8 cellular contexts compared by ENCODE assay signal in the genomic region with DNA sequence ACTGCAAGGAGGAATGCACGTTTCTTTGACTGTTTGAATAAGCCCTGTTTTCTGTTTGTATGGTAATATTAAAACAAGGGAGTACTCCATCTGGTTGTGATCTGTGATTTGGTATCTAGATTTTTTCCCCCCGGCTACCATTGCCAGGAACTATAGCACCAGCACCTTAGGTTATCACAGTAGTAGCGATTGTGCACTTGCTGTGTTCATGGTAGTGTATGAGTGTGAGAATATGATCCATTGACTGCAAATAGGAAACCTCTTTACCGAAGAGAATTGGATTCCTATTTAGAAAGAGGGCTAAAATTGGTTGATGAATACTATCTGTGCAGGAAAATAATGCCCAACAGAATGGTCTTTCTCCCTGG.
DNase-seq lines count a peak whose midpoint lies in the region; ATAC-seq and TF ChIP-seq lines count a peak whose summit lies in the region.

No MANE protein-coding gene starts in this region.

- H3F3A ChIP-seq in PC-3 (ENCODE audit: low read length, unreplicated experiment), result no peaks in the 10 kb centered on the region

- H4K20me1 ChIP-seq in PC-3 (ENCODE audit: low read length), result no peaks in the 10 kb centered on the region

- BruUV-seq in PC-3 (replicated peaks; lab: Mats Ljungman, UMichigan), result no TSS peak

- H3K27me3 Mint-ChIP-seq in T-helper 2 cell treated with Interferon-gamma antibody and Interleukin-4, amounts not matched to agents 5 μg/mL and 100 μg/mL, for 36 hours (ENCODE audit: low read depth), result peaks cover 54% of the 10 kb centered on the region
- H3K27me3 Mint-ChIP-seq in stimulated activated naive CD8-positive, alpha-beta T cell treated with anti-CD3 and anti-CD28 coated beads, Interleukin-15, amount 100 ng/mL, for 72 hours, result peaks cover 50% of the 10 kb centered on the region

- H3K4me3 ChIP-seq in PC-3 (ENCODE audit: low read length) (peak overlapping the region; percentile 60), right atrium auricular region (peak overlapping the region; percentile 59 to 61)

- no peak overlapping the region for H3K9ac ChIP-seq in PC-3 (ENCODE audit: low read length)

- H3K4me1 Mint-ChIP-seq in T-helper 2 cell treated with Interferon-gamma antibody and Interleukin-4, amounts not matched to agents 5 μg/mL and 100 μg/mL, for 36 hours (ENCODE audit: low read depth), result peaks cover 20% of the 10 kb centered on the region
- H3K4me1 Mint-ChIP-seq in stimulated activated naive CD8-positive, alpha-beta T cell treated with anti-CD3 and anti-CD28 coated beads, Interleukin-15, amount 100 ng/mL, for 72 hours, result peaks cover 30% of the 10 kb centered on the region

- POLR2A ChIA-PET in PC-3 (lab: Charles Lee; ENCODE audit: unreplicated experiment), result no interaction called here

- H3K4me1 ChIP-seq in PC-3 (ENCODE audit: insufficient read depth, low read length) (no peaks in the 10 kb centered on the region), right atrium auricular region (peaks cover 0 to 11% of the 10 kb centered on the region in 2 donors)

- H3K9me2 ChIP-seq in PC-3 (replicated peaks; ENCODE audit: low read length), result no peaks in the 10 kb centered on the region

- H3K36me3 Mint-ChIP-seq in T-helper 2 cell treated with Interferon-gamma antibody and Interleukin-4, amounts not matched to agents 5 μg/mL and 100 μg/mL, for 36 hours (ENCODE audit: low read depth), result peaks cover 2% of the 10 kb centered on the region

- DNase-seq in T-helper 2 cell treated with Interferon-gamma antibody and Interleukin-4, amounts not matched to agents 5 μg/mL and 100 μg/mL, for 36 hours (ENCODE audit: low spot score), result no peak
- DNase-seq in T-helper 2 cell, result no peak
- no peak for DNase-seq in PC-3
- DNase-seq in right atrium auricular region (ENCODE audit: low spot score), result no peak
- no peak for DNase-seq in stimulated activated naive CD8-positive, alpha-beta T cell treated with anti-CD3 and anti-CD28 coated beads, Interleukin-15, amount 100 ng/mL, for 72 hours
- no peak for DNase-seq in GOT3 (lab: John Stamatoyannopoulos, UW)

- no peak overlapping the region for H3K27ac Mint-ChIP-seq in T-helper 2 cell treated with Interferon-gamma antibody and Interleukin-4, amounts not matched to agents 5 μg/mL and 100 μg/mL, for 36 hours
- H3K27ac Mint-ChIP-seq in stimulated activated naive CD8-positive, alpha-beta T cell treated with anti-CD3 and anti-CD28 coated beads, Interleukin-15, amount 100 ng/mL, for 72 hours, result no peak overlapping the region

- H3K79me2 ChIP-seq in PC-3 (ENCODE audit: low read length), result no peaks in the 10 kb centered on the region

- H3K27ac ChIP-seq in PC-3 (ENCODE audit: low read length), result no peak overlapping the region
- H3K27ac ChIP-seq in right atrium auricular region, result peak overlapping the region; percentile 70 to 90

- no peak for ATAC-seq in PC-3
- ATAC-seq in stimulated activated naive CD8-positive, alpha-beta T cell treated with anti-CD3 and anti-CD28 coated beads, Interleukin-15, amount 100 ng/mL, for 72 hours, result no peak
- ATAC-seq in GM18498 (IDR thresholded peaks at IDR 0.05; ENCODE audit: unreplicated experiment), result no peak
- no peak for ATAC-seq in GM21447 (IDR thresholded peaks at IDR 0.05; ENCODE audit: unreplicated experiment)

- intact Hi-C loops in PC-3 (cut with micrococcal nuclease), result no loop called here

- peak overlapping the region; percentile 97 for H3K4me3 Mint-ChIP-seq in T-helper 2 cell treated with Interferon-gamma antibody and Interleukin-4, amounts not matched to agents 5 μg/mL and 100 μg/mL, for 36 hours
- peak overlapping the region; percentile 90 to 93 for H3K4me3 Mint-ChIP-seq in stimulated activated naive CD8-positive, alpha-beta T cell treated with anti-CD3 and anti-CD28 coated beads, Interleukin-15, amount 100 ng/mL, for 72 hours

- TF ChIP-seq CTCF in PC-3 (conservative IDR thresholded peaks at IDR 0.05; ENCODE audit: low read depth, low read length), result no peak
- no peak for TF ChIP-seq CTCF in right atrium auricular region (IDR thresholded peaks at IDR 0.05)

- no peaks in the 10 kb centered on the region for H3K9me3 Mint-ChIP-seq in T-helper 2 cell treated with Interferon-gamma antibody and Interleukin-4, amounts not matched to agents 5 μg/mL and 100 μg/mL, for 36 hours
- no peaks in the 10 kb centered on the region for H3K9me3 Mint-ChIP-seq in stimulated activated naive CD8-positive, alpha-beta T cell treated with anti-CD3 and anti-CD28 coated beads, Interleukin-15, amount 100 ng/mL, for 72 hours

- CTCF ChIA-PET in PC-3 (lab: Charles Lee), result no interaction called here

- H3K27me3 ChIP-seq in PC-3 (ENCODE audit: low read length) (peaks cover 45% of the 10 kb centered on the region), right atrium auricular region (no peaks in the 10 kb centered on the region)

- peak overlapping the region; percentile 73 for H3K4me2 ChIP-seq in PC-3 (ENCODE audit: low read length)

- H3K36me3 ChIP-seq in PC-3 (ENCODE audit: low read depth, low read length), result no peaks in the 10 kb centered on the region
- H3K36me3 ChIP-seq in right atrium auricular region, result no peaks in the 10 kb centered on the region

- no peaks in the 10 kb centered on the region for H3K9me3 ChIP-seq in PC-3 (ENCODE audit: low read length)
- no peaks in the 10 kb centered on the region for H3K9me3 ChIP-seq in right atrium auricular region

- H2AFZ ChIP-seq in PC-3 (ENCODE audit: low read length), result no peak overlapping the region
